Comparison of ENCODE assay signal across 8 cellular contexts in genomic region chr1:31955917-31956736, GRCh38. TPM values are rescaled to one million over a fixed set of nuclear protein-coding genes. Genes with fewer than 3 reads are reported as not detected.
DNase-seq lines count a peak whose midpoint lies in the region; ATAC-seq, FAIRE-seq and TF ChIP-seq lines count a peak whose summit lies in the region.

No MANE protein-coding gene starts in this region.

- no peaks in the 10 kb centered on the region for H3K9me3 Mint-ChIP-seq in progenitor cell of endocrine pancreas (ENCODE audit: low read depth)

- H3K4me1 Mint-ChIP-seq in progenitor cell of endocrine pancreas (ENCODE audit: low read depth): peaks cover 25% of the 10 kb centered on the region

- H3K36me3 Mint-ChIP-seq in progenitor cell of endocrine pancreas (ENCODE audit: insufficient read depth): no peaks in the 10 kb centered on the region

- TF ChIP-seq CTCF in progenitor cell of endocrine pancreas (IDR thresholded peaks at IDR 0.05; ENCODE audit: unreplicated experiment): peak; percentile 7

- no peaks in the 10 kb centered on the region for H3K27me3 Mint-ChIP-seq in progenitor cell of endocrine pancreas

- H3K27ac Mint-ChIP-seq in progenitor cell of endocrine pancreas: peak overlapping the region; percentile 78

- no peak for FAIRE-seq in urothelium cell line (lab: Jason Lieb, UNC)

- DNase-seq in SIG-M5 treated with dmso at 0.1 percent for 504 hours (lab: John Stamatoyannopoulos, UW; ENCODE audit: unreplicated experiment) (peak; percentile 95), glomerular visceral epithelial cell (ENCODE audit: extremely low spot score) (peak; percentile 98), progenitor cell of endocrine pancreas (ENCODE audit: low spot score, unreplicated experiment) (no peak), urothelium cell line (ENCODE audit: low spot score) (peak; percentile 72), NCI-H128 (lab: John Stamatoyannopoulos, UW; ENCODE audit: unreplicated experiment) (no peak)
- peak in 3 of 4 experiments; percentile 27 to 39 (median 33) for DNase-seq in activated naive CD4-positive, alpha-beta T cell (lab: John Stamatoyannopoulos, UW)

- ATAC-seq in GM18517 (IDR thresholded peaks at IDR 0.05; ENCODE audit: unreplicated experiment): peak; percentile 76
- peak; percentile 53 for ATAC-seq in HG03060 (IDR thresholded peaks at IDR 0.05; ENCODE audit: low read depth, unreplicated experiment)

- no peak overlapping the region for H3K4me3 Mint-ChIP-seq in progenitor cell of endocrine pancreas (ENCODE audit: low read depth)

RNA-seq across cellular contexts. Expression of gene PTP4A2, which starts 18.0 kb away (rescaled TPM):
- 157 and 161 TPM in 2 replicates for total RNA-seq in progenitor cell of endocrine pancreas

RNA-seq across cellular contexts. Expression of gene KHDRBS1, which starts 57.5 kb away (rescaled TPM):
- total RNA-seq in progenitor cell of endocrine pancreas: 232 and 235 TPM in 2 replicates

Comparison
In these comparisons a context has a peak if more than half of its experiments do, and no peak if none do; other contexts are left out.
1. DNase-seq: peak in SIG-M5 treated with dmso at 0.1 percent for 504 hours (single experiment), activated naive CD4-positive, alpha-beta T cell (3 of 4), glomerular visceral epithelial cell (single experiment) and urothelium cell line (single experiment); none in progenitor cell of endocrine pancreas (single experiment) and NCI-H128 (single experiment).